Comparison of ENCODE assay signal across 16 cellular contexts in genomic region chr22:33884829-33885228, GRCh38. TPM values are rescaled to one million over a fixed set of nuclear protein-coding genes. Genes with fewer than 3 reads are reported as not detected.
DNase-seq lines count a peak whose midpoint lies in the region; ATAC-seq and TF ChIP-seq lines count a peak whose summit lies in the region.
"Had no signal": no experiment of that assay in that cellular context is flagged by ENCODE, and none has a peak within 500 bp of the region (broad histone marks: within the 10 kb centered on the region; RNA-seq: fewer than 3 reads in every experiment).

No MANE protein-coding gene starts in this region.

- TF ChIP-seq POLR2A in IMR-90 (IDR thresholded peaks at IDR 0.05; ENCODE audit: low read depth, low read length): no peak

- no peak overlapping the region for H2BK5ac ChIP-seq in IMR-90 (ENCODE audit: low read depth, low read length, poor library complexity, severe bottlenecking)

- no peak for TF ChIP-seq RAD21 in IMR-90 (IDR thresholded peaks at IDR 0.05; ENCODE audit: low read length)

- H3K4ac ChIP-seq in IMR-90 (ENCODE audit: low read depth, low read length): no peak overlapping the region

- H2AK5ac ChIP-seq in IMR-90 (ENCODE audit: low read depth, low read length): no peak overlapping the region

- H3K9me3 ChIP-seq in BLaER1 (no peaks in the 10 kb centered on the region), IMR-90 (ENCODE audit: control insufficient read depth, insufficient read depth, low read length) (no peaks in the 10 kb centered on the region), left ventricle myocardium inferior (replicated peaks) (no peaks in the 10 kb centered on the region)
- H3K9me3 ChIP-seq: HAP-1 had no signal

- no peak overlapping the region for H2BK20ac ChIP-seq in IMR-90 (ENCODE audit: low read depth, low read length)

- CTCF ChIA-PET in IMR-90 (lab: Yijun Ruan, JAX): no interaction called here

- H3K23ac ChIP-seq in IMR-90 (ENCODE audit: low read depth, low read length): no peak overlapping the region

- H4K20me1 ChIP-seq in BLaER1: peaks cover 16% of the 10 kb centered on the region; the same call in 1 of the 2 replicates
- H4K20me1 ChIP-seq in IMR-90 (ENCODE audit: insufficient read depth, low read length): no peaks in the 10 kb centered on the region

- POLR2A ChIA-PET in IMR-90 (lab: Charles Lee; ENCODE audit: unreplicated experiment): no interaction called here

- intact Hi-C loops in IMR-90 (cut with micrococcal nuclease) (no loop called here), left ventricle myocardium inferior (cut with micrococcal nuclease) (no loop called here), posterior vena cava (cut with DNase I) (no loop called here)

- 91% methylated on average over 4 of the region's 7 CpGs; no CpG with 5 or more reads in 1 of the 2 experiments for WGBS in IMR-90 (ENCODE audit: extremely low coverage in 2 of 2, insufficient read length in 1 of 2), 2 experiments

- in situ Hi-C loops in IMR-90 (cut with MboI; ENCODE audit: low sequenced_read_pairs): no loop called here

- no peak overlapping the region for H2AK9ac ChIP-seq in IMR-90 (replicated peaks; ENCODE audit: low read depth, low read length, poor library complexity)

- no peak overlapping the region for H4K8ac ChIP-seq in IMR-90 (ENCODE audit: low read depth in 2 of 2, low read length in 2 of 2)

- no peak overlapping the region for H2AFZ ChIP-seq in IMR-90 (replicated peaks; ENCODE audit: low read length, poor library complexity)

- no TSS peak for BruUV-seq in IMR-90 (replicated peaks; lab: Mats Ljungman, UMichigan)

- no peak overlapping the region for H2BK15ac ChIP-seq in IMR-90 (ENCODE audit: low read depth, low read length)

- ATAC-seq in IMR-90 (ENCODE audit: low read depth): no peak
- ATAC-seq: CD8-positive, alpha-beta T cell; Panc1 had no signal

- H3K36me3 ChIP-seq in BLaER1 (no peaks in the 10 kb centered on the region), IMR-90 (ENCODE audit: control insufficient read depth, insufficient read depth, low read length) (no peaks in the 10 kb centered on the region), left ventricle myocardium inferior (no peaks in the 10 kb centered on the region)
- H3K36me3 ChIP-seq: HAP-1 had no signal

- dilution Hi-C loops in IMR-90 (cut with HindIII; ENCODE audit: low sequenced_read_pairs, unreplicated experiment): no loop called here

- no peak overlapping the region for H4K91ac ChIP-seq in IMR-90 (ENCODE audit: insufficient read depth, low read depth, low read length)

- H3K4me3 ChIP-seq in BLaER1 (no peak overlapping the region), IMR-90 (ENCODE audit: insufficient read depth, low read depth, low read length) (no peak overlapping the region), left ventricle myocardium inferior (peak overlapping the region; percentile 7)
- H3K4me3 ChIP-seq: HAP-1 had no signal

- H3K9me1 ChIP-seq in IMR-90 (ENCODE audit: insufficient read depth, low read length): peaks cover 7% of the 10 kb centered on the region; the same call in 1 of the 2 replicates

- H2BK120ac ChIP-seq in IMR-90 (ENCODE audit: low read depth, low read length): no peak overlapping the region

- TF ChIP-seq CTCF in IMR-90 (conservative IDR thresholded peaks at IDR 0.05; ENCODE audit: low read depth, low read length) (no peak), left ventricle myocardium inferior (IDR thresholded peaks at IDR 0.05; ENCODE audit: borderline replicate concordance) (no peak)

- H3K79me1 ChIP-seq in IMR-90 (ENCODE audit: low read depth in 1 of 2, low read length in 2 of 2): peaks cover 8 to 40% of the 10 kb centered on the region in 2 experiments

- H3K14ac ChIP-seq in IMR-90 (replicated peaks; ENCODE audit: low read depth, low read length): no peak overlapping the region

- no peak overlapping the region for H3K56ac ChIP-seq in IMR-90 (ENCODE audit: extremely low read depth, insufficient read depth, low read length)

- H3K4me1 ChIP-seq in BLaER1: peaks cover 30% of the 10 kb centered on the region
- no peaks in the 10 kb centered on the region for H3K4me1 ChIP-seq in IMR-90 (ENCODE audit: control insufficient read depth, insufficient read depth, low read length)
- peaks cover 97% of the 10 kb centered on the region for H3K4me1 ChIP-seq in left ventricle myocardium inferior
- H3K4me1 ChIP-seq: HAP-1 had no signal

- H3K27ac ChIP-seq in BLaER1 (no peak overlapping the region), IMR-90 (ENCODE audit: insufficient read depth, low read length) (no peak overlapping the region), left ventricle myocardium inferior (replicated peaks) (peak overlapping the region; percentile 80)

- no peak overlapping the region for H3K18ac ChIP-seq in IMR-90 (ENCODE audit: low read depth, low read length)

- peak overlapping the region; percentile 36; the same call in 1 of the 2 replicates for H3K4me2 ChIP-seq in BLaER1
- no peak overlapping the region for H3K4me2 ChIP-seq in IMR-90 (ENCODE audit: low read depth, low read length)

- H4K5ac ChIP-seq in IMR-90 (ENCODE audit: low read depth, low read length): no peak overlapping the region

- no peak overlapping the region for H3K9ac ChIP-seq in BLaER1
- H3K9ac ChIP-seq in IMR-90 (ENCODE audit: low read depth, low read length): no peak overlapping the region

- H3K27me3 ChIP-seq in BLaER1 (no peaks in the 10 kb centered on the region), IMR-90 (ENCODE audit: control insufficient read depth, insufficient read depth, low read length) (no peaks in the 10 kb centered on the region), left ventricle myocardium inferior (ENCODE audit: low read depth) (no peaks in the 10 kb centered on the region)

- no peak for DNase-seq in IMR-90
- DNase-seq in left ventricle myocardium inferior: no peak
- DNase-seq in posterior vena cava (ENCODE audit: low spot score): peak; percentile 9
- no peak for DNase-seq in NCI-H2171 treated with DMSO at 0.1 percent for 48 hours (lab: John Stamatoyannopoulos, UW)
- no peak for DNase-seq in NCI-H2081 (lab: John Stamatoyannopoulos, UW)
- no peak for DNase-seq in NCI-H146 (lab: John Stamatoyannopoulos, UW)
- DNase-seq in NOMO-1 treated with DMSO at 0.1 percent for 48 hours (lab: John Stamatoyannopoulos, UW; ENCODE audit: unreplicated experiment): no peak
- DNase-seq: ACHN; CD8-positive, alpha-beta T cell; NCI-H1694 treated with DMSO at 0.1 percent for 48 hours; NCI-H2107; NCI-H510A; NCI-H748 treated with DMSO at 0.1 percent for 48 hours had no signal

TF ChIP-seq in IMR-90, 13 proteins besides CTCF, POLR2A, EP300 and RAD21:
- TF ChIP-seq MAFK (IDR thresholded peaks at IDR 0.05; ENCODE audit: low read depth, low read length): peak; percentile 82
- no peak for TF ChIP-seq NFE2L2 (IDR thresholded peaks at IDR 0.05; ENCODE audit: low read depth, low read length)

RNA-seq across cellular contexts. Expression of gene LARGE1, which starts 35.4 kb away (rescaled TPM):
- total RNA-seq in IMR-90 (2012; rRNA removed): 7.2 and 12.4 TPM in 2 replicates
- 6.2 and 6.5 TPM in 2 replicates for polyA plus RNA-seq in IMR-90 (2012; rRNA removed)
- 6.6 and 16.6 TPM in 2 replicates for polyA plus RNA-seq in IMR-90 (2012; cell fraction: cytosol; rRNA removed)
- polyA plus RNA-seq in IMR-90 (2012; cell fraction: nucleus; rRNA removed; ENCODE audit: low replicate concordance): 3.8 and 4.1 TPM in 2 replicates
- 117 TPM for total RNA-seq in left ventricle myocardium inferior
- total RNA-seq in posterior vena cava: 10 to 100 TPM; 48.7 to 94.4 TPM
